8 cellular contexts compared by ENCODE assay signal in genomic region chr11:57325735-57326048, GRCh38. TPM values are rescaled to one million over a fixed set of nuclear protein-coding genes. Genes with fewer than 3 reads are reported as not detected.
DNase-seq lines count a peak whose midpoint lies in the region; ATAC-seq and TF ChIP-seq lines count a peak whose summit lies in the region.

No MANE protein-coding gene starts in this region.

- H3K4me1 ChIP-seq in HEK293 (ENCODE audit: control insufficient read depth, insufficient read depth, low read length) (peaks cover 7% of the 10 kb centered on the region), stomach (peaks cover 36 to 48% (median 41%) of the 10 kb centered on the region in 4 donors)

- H3K4me3 ChIP-seq in AG04449 (ENCODE audit: low read depth, low read length), result peak overlapping the region; percentile 90
- H3K4me3 ChIP-seq in HEK293 (ENCODE audit: low read depth, low read length), result peak overlapping the region; percentile 68; the same call in 1 of the 2 replicates
- H3K4me3 ChIP-seq in stomach, result peak overlapping the region; percentile 77 to 90 (median 84)

- peaks cover 2 to 20% (median 5%) of the 10 kb centered on the region in 3 donors for H3K27me3 Mint-ChIP-seq in immature natural killer cell (ENCODE audit: low read depth in 3 of 3)

- peak overlapping the region; percentile 91 to 98 (median 94) for H3K27ac Mint-ChIP-seq in immature natural killer cell

- no peak for ATAC-seq in HG03460 (IDR thresholded peaks at IDR 0.05; ENCODE audit: unreplicated experiment)

- H3K4me1 Mint-ChIP-seq in immature natural killer cell, result peaks cover 29 to 32% of the 10 kb centered on the region in 2 donors

- DNase-seq in AG04449 (ENCODE audit: low read depth, low spot score) (no peak), immature natural killer cell (no peak), stomach (peak; percentile 80), GM10248 (ENCODE audit: extremely low spot score) (no peak), SIG-M5 treated with dmso at 0.1 percent for 504 hours (lab: John Stamatoyannopoulos, UW; ENCODE audit: unreplicated experiment) (no peak)

- POLR2A ChIA-PET in AG04449 (lab: Yijun Ruan, JAX), result interaction anchor here (1.7 to 3.2 kb wide), 3 partner anchors 9 to 15 kb away, joined by 3 to 20 read pairs (median 4); partner anchors contain the start of gene SSRP1
- POLR2A ChIA-PET in HEK293 (lab: Yijun Ruan, JAX), result interaction anchor here (0.6 to 6.5 kb wide), 8 partner anchors 9 to 76 kb away, joined by 3 to 95 read pairs (median 8); partner anchors contain the start of genes P2RX3 and SSRP1
- POLR2A ChIA-PET in GM10248 (lab: Yijun Ruan, JAX), result interaction anchor here (2.1 kb wide), 1 partner anchor 10 kb away, joined by 10 read pairs; the partner anchor contains the start of gene SSRP1

- H3K9me3 ChIP-seq in HEK293 (ENCODE audit: control insufficient read depth, insufficient read depth, low read depth, low read length) (no peaks in the 10 kb centered on the region), stomach (no peaks in the 10 kb centered on the region)

- intact Hi-C loops in stomach (cut with DNase I; ENCODE audit: low total_unique reads), result no loop called here

- CTCF ChIA-PET in AG04449 (lab: Yijun Ruan, JAX) (interaction anchor here (0.6 to 2.2 kb wide), 15 partner anchors 9 to 484 kb away, joined by 3 to 8 read pairs (median 3); partner anchors contain the start of genes P2RX3 and RTN4RL2), HEK293 (lab: Yijun Ruan, JAX) (interaction anchor here (0.7 to 1.6 kb wide), 6 partner anchors 16 to 237 kb away, joined by 3 to 6 read pairs (median 3); no protein-coding TSS in a partner anchor), GM10248 (lab: Yijun Ruan, JAX) (interaction anchor here (0.7 to 1.9 kb wide), 4 partner anchors 10 to 168 kb away, joined by 3 to 7 read pairs (median 5); partner anchors contain the start of genes P2RX3 and SSRP1)

- H3K36me3 ChIP-seq in HEK293 (ENCODE audit: control insufficient read depth in 2 of 2, insufficient read depth in 1 of 2, low read length in 2 of 2) (peaks cover 6 to 55% of the 10 kb centered on the region in 2 experiments; a peak in 2 of 3 replicates), stomach (peaks cover 35 to 48% (median 47%) of the 10 kb centered on the region in 4 donors)

- TF ChIP-seq CTCF in AG04449 (IDR thresholded peaks at IDR 0.05; ENCODE audit: insufficient read depth, low read length, missing control alignments), result no peak
- no peak for TF ChIP-seq CTCF in HEK293 (tag by site-specific recombination; IDR thresholded peaks at IDR 0.05)
- no peak for TF ChIP-seq CTCF in stomach (IDR thresholded peaks at IDR 0.05)
- no peak for TF ChIP-seq CTCF in GM10248 (IDR thresholded peaks at IDR 0.05; ENCODE audit: control extremely low read depth, extremely low read depth, low read depth, missing control alignments)

- 10 to 14% (median 13%) methylated on average over 6 of the region's 6 CpGs for WGBS in adipose tissue, 3 donors
- WGBS in stomach, 5 donors, result 6 to 25% (median 14%) methylated on average over 6 of the region's 6 CpGs

- peak overlapping the region; percentile 70 for H3K27ac ChIP-seq in HEK293 (ENCODE audit: extremely low read depth, low read depth, low read length)
- peak overlapping the region; percentile 86 for H3K27ac ChIP-seq in adipose tissue (ENCODE audit: low read depth, low read length)
- H3K27ac ChIP-seq in stomach, result peak overlapping the region; percentile 92 to 99 (median 98)

- TF ChIP-seq POLR2A in stomach (IDR thresholded peaks at IDR 0.05), result no peak

- peaks cover 0 to 2% (median 0%) of the 10 kb centered on the region in 6 donors for H3K9me3 Mint-ChIP-seq in immature natural killer cell

- peak overlapping the region; percentile 88 to 95 (median 91) for H3K4me3 Mint-ChIP-seq in immature natural killer cell

- TF ChIP-seq EP300 in stomach (IDR thresholded peaks at IDR 0.05), result peak; percentile 76

- H3K36me3 Mint-ChIP-seq in immature natural killer cell, result peaks cover 28 to 45% (median 37%) of the 10 kb centered on the region in 3 donors

- H3K27me3 ChIP-seq in stomach, result no peaks in the 10 kb centered on the region

TF ChIP-seq in HEK293, 187 proteins besides CTCF, POLR2A, EP300 and RAD21:
- TF ChIP-seq, protein P1, sequence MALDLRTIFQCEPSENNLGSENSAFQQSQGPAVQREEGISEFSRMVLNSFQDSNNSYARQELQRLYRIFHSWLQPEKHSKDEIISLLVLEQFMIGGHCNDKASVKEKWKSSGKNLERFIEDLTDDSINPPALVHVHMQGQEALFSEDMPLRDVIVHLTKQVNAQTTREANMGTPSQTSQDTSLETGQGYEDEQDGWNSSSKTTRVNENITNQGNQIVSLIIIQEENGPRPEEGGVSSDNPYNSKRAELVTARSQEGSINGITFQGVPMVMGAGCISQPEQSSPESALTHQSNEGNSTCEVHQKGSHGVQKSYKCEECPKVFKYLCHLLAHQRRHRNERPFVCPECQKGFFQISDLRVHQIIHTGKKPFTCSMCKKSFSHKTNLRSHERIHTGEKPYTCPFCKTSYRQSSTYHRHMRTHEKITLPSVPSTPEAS (tag by site-specific recombination; IDR thresholded peaks at IDR 0.05), result no peak
- peak; percentile 24; the same call in 1 of the 2 replicates for TF ChIP-seq PRDM1 (tag by site-specific recombination; IDR thresholded peaks at IDR 0.05)
- 0 out of 2 replicates have a peak, but pooled peaks have one; percentile 50 for TF ChIP-seq IKZF3 (tag by site-specific recombination; IDR thresholded peaks at IDR 0.05)
- TF ChIP-seq ZNF169 (tag by site-specific recombination; IDR thresholded peaks at IDR 0.05), result no peak
- TF ChIP-seq SP2 (tag by site-specific recombination; IDR thresholded peaks at IDR 0.05), result peak; percentile 33; the same call in 1 of the 2 replicates
- TF ChIP-seq ZNF341 (tag by site-specific recombination; IDR thresholded peaks at IDR 0.05; ENCODE audit: low read depth), result peak; percentile 6; the same call in 1 of the 2 replicates
- TF ChIP-seq ZNF2 (tag by site-specific recombination; IDR thresholded peaks at IDR 0.05), result 0 out of 2 replicates have a peak, but pooled peaks have one; percentile 4

RNA-seq across cellular contexts. Expression of gene TNKS1BP1, which starts 0.9 kb away (rescaled TPM):
- polyA plus RNA-seq in adipose tissue (100 to 1,000 TPM in 2 of 3 donors, 10 to 100 TPM in 1; 69.8 to 237 (median 176) TPM), immature natural killer cell (1 to 10 TPM; 1.0 to 1.7 (median 1.6) TPM), stomach (100 to 1,000 TPM in 2 of 3 donors, 10 to 100 TPM in 1; 84.9 to 136 (median 111) TPM)
- 100 to 1,000 TPM in 3 of 5 donors, 10 to 100 TPM in 2; 59.4 to 238 (median 126) TPM for total RNA-seq in stomach

RNA-seq across cellular contexts. Expression of gene SSRP1, which starts 10.0 kb away (rescaled TPM):
- 10 to 100 TPM; 57.0 to 63.0 (median 60.1) TPM for polyA plus RNA-seq in adipose tissue
- polyA plus RNA-seq in immature natural killer cell, result 10 to 100 TPM; 24.6 to 41.6 (median 25.6) TPM
- 10 to 100 TPM; 15.8 to 62.9 (median 41.9) TPM for total RNA-seq in stomach
- 10 to 100 TPM; 43.5 to 58.8 (median 50.6) TPM for polyA plus RNA-seq in stomach

RNA-seq across cellular contexts. Expression of gene P2RX3, which starts 12.5 kb away (rescaled TPM):
- under 1 TPM in 1 of 3 donors, not detected in 2; 0.02 TPM for polyA plus RNA-seq in adipose tissue
- polyA plus RNA-seq in immature natural killer cell, result not detected
- 1 to 10 TPM in 1 of 5 donors, under 1 TPM in 1, not detected in 3; 0.18 to 1.7 TPM for total RNA-seq in stomach
- not detected for polyA plus RNA-seq in stomach

RNA-seq across cellular contexts. Expression of gene PRG3, which starts 55.3 kb away (rescaled TPM):
- not detected for polyA plus RNA-seq in adipose tissue
- polyA plus RNA-seq in immature natural killer cell, result not detected
- total RNA-seq in stomach, result not detected
- polyA plus RNA-seq in stomach, result not detected

Comparison
In these comparisons a context has a peak if more than half of its experiments do, and no peak if none do; other contexts are left out.
1. RNA of gene TNKS1BP1, which starts 0.9 kb away (polyA plus RNA-seq): 69.8 to 237 TPM in adipose tissue and 84.9 to 136 TPM in stomach; 1.0 to 1.7 TPM in immature natural killer cell; every median in the first group is over 10 times any median in the second.
2. Peak in every context shown above with its lines, with median percentiles within 50 percentile points of each other: H3K4me3 ChIP-seq and H3K27ac ChIP-seq.